Comparison of ENCODE assay signal across 4 cellular contexts in genomic region chr12:130412384-130412783, GRCh38.
"Had no signal": no experiment of that assay in that cellular context is flagged by ENCODE, and none has a peak within 500 bp of the region (broad histone marks: within the 10 kb centered on the region; RNA-seq: fewer than 3 reads in every experiment).

No MANE protein-coding gene starts in this region.

- DNase-seq: IMR-90 had no signal

- ATAC-seq: HepG2, K562 had no signal

- H3K4me3 ChIP-seq: K562 had no signal

- H3K27ac ChIP-seq: HL-60 had no signal
